ENCODE assay signal across 20 cellular contexts in genomic region chr7:2872296-2872874, GRCh38. TPM values are rescaled to one million over a fixed set of nuclear protein-coding genes. Genes with fewer than 3 reads are reported as not detected.
DNase-seq lines count a peak whose midpoint lies in the region; ATAC-seq, FAIRE-seq and TF ChIP-seq lines count a peak whose summit lies in the region.
"Had no signal": no experiment of that assay in that cellular context is flagged by ENCODE, and none has a peak within 500 bp of the region (broad histone marks: within the 10 kb centered on the region; RNA-seq: fewer than 3 reads in every experiment).

No MANE protein-coding gene starts in this region.

- H3K36me3 Mint-ChIP-seq in CD4-positive, CD25-positive, alpha-beta regulatory T cell, result peaks cover 3% of the 10 kb centered on the region
- no peaks in the 10 kb centered on the region for H3K36me3 Mint-ChIP-seq in natural killer cell treated with Interleukin-12 subunit alpha and Interleukin-12 subunit beta and Interleukin-15 and Interleukin-18, amount 100 ng/mL, for 72 hours
- H3K36me3 Mint-ChIP-seq: natural killer cell had no signal

- no peak for TF ChIP-seq POLR2A in GM12892 (IDR thresholded peaks at IDR 0.05; ENCODE audit: low read depth, low read length)

- no peaks in the 10 kb centered on the region for H3K9me3 ChIP-seq in CD4-positive, CD25-positive, alpha-beta regulatory T cell (ENCODE audit: control insufficient read depth in 2 of 2, low read length in 2 of 2)
- H3K9me3 ChIP-seq in PC-3 (ENCODE audit: low read length), result no peaks in the 10 kb centered on the region
- H3K9me3 ChIP-seq: BE2C, prostate gland, thyroid gland had no signal

- no peaks in the 10 kb centered on the region for H3F3A ChIP-seq in PC-3 (ENCODE audit: low read length, unreplicated experiment)

- no peak for TF ChIP-seq CTCF in PC-3 (conservative IDR thresholded peaks at IDR 0.05; ENCODE audit: low read depth, low read length)

- no peaks in the 10 kb centered on the region for H3K27me3 ChIP-seq in CD4-positive, CD25-positive, alpha-beta regulatory T cell (ENCODE audit: control insufficient read depth, insufficient read depth, low read length)
- H3K27me3 ChIP-seq in PC-3 (ENCODE audit: low read length), result no peaks in the 10 kb centered on the region
- H3K27me3 ChIP-seq: BE2C, thyroid gland had no signal

- no peaks in the 10 kb centered on the region for H3K79me2 ChIP-seq in PC-3 (ENCODE audit: low read length)

- POLR2A ChIA-PET in PC-3 (lab: Charles Lee; ENCODE audit: unreplicated experiment), result no interaction called here

- intact Hi-C loops in PC-3 (cut with micrococcal nuclease), result no loop called here

- peak overlapping the region; percentile 82 to 94 (median 93) for H3K27ac Mint-ChIP-seq in CD4-positive, CD25-positive, alpha-beta regulatory T cell
- peak overlapping the region in 1 of 2 donors; percentile 31 for H3K27ac Mint-ChIP-seq in natural killer cell treated with Interleukin-12 subunit alpha and Interleukin-12 subunit beta and Interleukin-15 and Interleukin-18, amount 100 ng/mL, for 72 hours
- H3K27ac Mint-ChIP-seq: activated CD8-positive, alpha-beta T cell treated with anti-CD3 and anti-CD28 coated beads, Interleukin-2, amount 10 ng/mL, durations not matched to agents 7 days and 5 days; activated T-helper 2 cell treated with anti-CD3 and anti-CD28 coated beads, Interferon-gamma antibody, Interleukin-2, Interleukin-4, amounts not matched to agents 10 μg/mL and 5 μg/mL and 100 μg/mL, durations not matched to agents 14 hours and 24 hours and 36 hours; natural killer cell had no signal

- H4K20me1 ChIP-seq in PC-3 (ENCODE audit: low read length), result no peaks in the 10 kb centered on the region

- no peaks in the 10 kb centered on the region for H3K27me3 Mint-ChIP-seq in CD4-positive, CD25-positive, alpha-beta regulatory T cell
- H3K27me3 Mint-ChIP-seq in natural killer cell treated with Interleukin-12 subunit alpha and Interleukin-12 subunit beta and Interleukin-15 and Interleukin-18, amount 100 ng/mL, for 72 hours, result peaks cover 7 to 16% of the 10 kb centered on the region in 2 donors

- peaks cover 9 to 59% (median 25%) of the 10 kb centered on the region in 4 donors for H3K4me1 Mint-ChIP-seq in CD4-positive, CD25-positive, alpha-beta regulatory T cell
- H3K4me1 Mint-ChIP-seq in natural killer cell treated with Interleukin-12 subunit alpha and Interleukin-12 subunit beta and Interleukin-15 and Interleukin-18, amount 100 ng/mL, for 72 hours (ENCODE audit: low read depth in 2 of 2), result peaks cover 16 to 18% of the 10 kb centered on the region in 2 donors

- DNase-seq in CD4-positive, CD25-positive, alpha-beta regulatory T cell, result no peak
- DNase-seq in GM12892 (ENCODE audit: insufficient read length), result peak; percentile 14
- DNase-seq in PC-3, result no peak
- DNase-seq in NCI-H2029 treated with DMSO at 0.1 percent for 48 hours (lab: John Stamatoyannopoulos, UW), result no peak
- no peak for DNase-seq in natural killer cell treated with Interleukin-12 subunit alpha and Interleukin-12 subunit beta and Interleukin-15 and Interleukin-18, amount 100 ng/mL, for 72 hours (ENCODE audit: low spot score)
- DNase-seq in NK-92 treated with Interleukin-12 subunit alpha and Interleukin-12 subunit beta, amount 100 ng/mL, for 24 hours (lab: John Stamatoyannopoulos, UW), result no peak
- DNase-seq: activated CD8-positive, alpha-beta T cell treated with anti-CD3 and anti-CD28 coated beads, Interleukin-2, amount 10 ng/mL, durations not matched to agents 7 days and 5 days; cerebellar nuclear complex; effector memory CD4-positive, alpha-beta T cell; HFFc6; mammary epithelial cell; natural killer cell; NCI-H1930; NCI-H526 treated with DMSO at 0.1 percent for 48 hours had no signal

- CTCF ChIA-PET in PC-3 (lab: Charles Lee), result no interaction called here

- no peak overlapping the region for H3K4me3 Mint-ChIP-seq in CD4-positive, CD25-positive, alpha-beta regulatory T cell
- H3K4me3 Mint-ChIP-seq in natural killer cell treated with Interleukin-12 subunit alpha and Interleukin-12 subunit beta and Interleukin-15 and Interleukin-18, amount 100 ng/mL, for 72 hours, result no peak overlapping the region
- H3K4me3 Mint-ChIP-seq: activated CD8-positive, alpha-beta T cell treated with anti-CD3 and anti-CD28 coated beads, Interleukin-2, amount 10 ng/mL, durations not matched to agents 7 days and 5 days; HFFc6; natural killer cell had no signal

- ATAC-seq in CD4-positive, CD25-positive, alpha-beta regulatory T cell (ENCODE audit: low read depth in 2 of 2), result no peak
- ATAC-seq in PC-3, result no peak
- no peak for ATAC-seq in natural killer cell treated with Interleukin-12 subunit alpha and Interleukin-12 subunit beta and Interleukin-15 and Interleukin-18, amount 100 ng/mL, for 72 hours
- ATAC-seq: activated CD8-positive, alpha-beta T cell treated with anti-CD3 and anti-CD28 coated beads, Interleukin-2, amount 10 ng/mL, durations not matched to agents 7 days and 5 days; natural killer cell had no signal

- no peak overlapping the region for H2AFZ ChIP-seq in PC-3 (ENCODE audit: low read length)
- H2AFZ ChIP-seq: PC-9 had no signal

- peak overlapping the region; percentile 75 for H3K4me2 ChIP-seq in PC-3 (ENCODE audit: low read length)

- BruUV-seq in PC-3 (replicated peaks; lab: Mats Ljungman, UMichigan), result no TSS peak

- H3K4me3 ChIP-seq in CD4-positive, CD25-positive, alpha-beta regulatory T cell (ENCODE audit: low read depth, low read length), result no peak overlapping the region
- H3K4me3 ChIP-seq in PC-3 (ENCODE audit: low read length), result no peak overlapping the region; the same call in 1 of the 2 replicates
- H3K4me3 ChIP-seq: PC-9, prostate gland, thyroid gland had no signal

- no peaks in the 10 kb centered on the region for H3K9me3 Mint-ChIP-seq in CD4-positive, CD25-positive, alpha-beta regulatory T cell
- H3K9me3 Mint-ChIP-seq in natural killer cell treated with Interleukin-12 subunit alpha and Interleukin-12 subunit beta and Interleukin-15 and Interleukin-18, amount 100 ng/mL, for 72 hours, result no peaks in the 10 kb centered on the region
- H3K9me3 Mint-ChIP-seq: activated T-helper 2 cell treated with anti-CD3 and anti-CD28 coated beads, Interferon-gamma antibody, Interleukin-2, Interleukin-4, amounts not matched to agents 10 μg/mL and 5 μg/mL and 100 μg/mL, durations not matched to agents 14 hours and 24 hours and 36 hours; HFFc6; natural killer cell had no signal

- H3K9me2 ChIP-seq in PC-3 (replicated peaks; ENCODE audit: low read length), result no peaks in the 10 kb centered on the region

- no peak overlapping the region for H3K9ac ChIP-seq in PC-3 (ENCODE audit: low read length)

- no peaks in the 10 kb centered on the region for H3K36me3 ChIP-seq in CD4-positive, CD25-positive, alpha-beta regulatory T cell (ENCODE audit: control insufficient read depth, insufficient read depth, low read length)
- no peaks in the 10 kb centered on the region for H3K36me3 ChIP-seq in PC-3 (ENCODE audit: low read depth, low read length)
- H3K36me3 ChIP-seq: BE2C, prostate gland, thyroid gland had no signal

- H3K27ac ChIP-seq in CD4-positive, CD25-positive, alpha-beta regulatory T cell (ENCODE audit: insufficient read depth, low read length, poor library complexity, severe bottlenecking), result no peak overlapping the region
- H3K27ac ChIP-seq in PC-3 (ENCODE audit: low read length), result peak overlapping the region; percentile 99
- H3K27ac ChIP-seq: prostate gland, thyroid gland had no signal

- H3K4me1 ChIP-seq in CD4-positive, CD25-positive, alpha-beta regulatory T cell (ENCODE audit: control insufficient read depth, insufficient read depth, low read length, poor library complexity, severe bottlenecking), result peaks cover 32% of the 10 kb centered on the region
- H3K4me1 ChIP-seq in PC-3 (ENCODE audit: insufficient read depth, low read length), result peaks cover 47% of the 10 kb centered on the region
- H3K4me1 ChIP-seq: prostate gland had no signal

- FAIRE-seq in GM12892 (lab: Jason Lieb, UNC) (no peak), islet of Langerhans (lab: Jason Lieb, UNC) (peak; percentile 24)

RNA-seq across cellular contexts. Expression of gene GNA12, which starts 28.3 kb away (rescaled TPM):
- total RNA-seq in CD4-positive, CD25-positive, alpha-beta regulatory T cell, result 29.1 TPM
- 1 to 10 TPM; 5.0 to 9.9 (median 6.9) TPM for polyA plus RNA-seq in CD4-positive, CD25-positive, alpha-beta regulatory T cell
- 14.9 TPM for polyA plus RNA-seq in GM12892 (2012; ENCODE audit: missing spikeins)
- total RNA-seq in PC-3 (2014; rRNA removed), result 15.0 and 26.8 TPM in 2 replicates
- 10 to 100 TPM; 15.5 to 27.1 TPM for total RNA-seq in natural killer cell treated with Interleukin-12 subunit alpha and Interleukin-12 subunit beta and Interleukin-15 and Interleukin-18, amount 100 ng/mL, for 72 hours
